20 cellular contexts compared by ENCODE assay signal in the genomic region with DNA sequence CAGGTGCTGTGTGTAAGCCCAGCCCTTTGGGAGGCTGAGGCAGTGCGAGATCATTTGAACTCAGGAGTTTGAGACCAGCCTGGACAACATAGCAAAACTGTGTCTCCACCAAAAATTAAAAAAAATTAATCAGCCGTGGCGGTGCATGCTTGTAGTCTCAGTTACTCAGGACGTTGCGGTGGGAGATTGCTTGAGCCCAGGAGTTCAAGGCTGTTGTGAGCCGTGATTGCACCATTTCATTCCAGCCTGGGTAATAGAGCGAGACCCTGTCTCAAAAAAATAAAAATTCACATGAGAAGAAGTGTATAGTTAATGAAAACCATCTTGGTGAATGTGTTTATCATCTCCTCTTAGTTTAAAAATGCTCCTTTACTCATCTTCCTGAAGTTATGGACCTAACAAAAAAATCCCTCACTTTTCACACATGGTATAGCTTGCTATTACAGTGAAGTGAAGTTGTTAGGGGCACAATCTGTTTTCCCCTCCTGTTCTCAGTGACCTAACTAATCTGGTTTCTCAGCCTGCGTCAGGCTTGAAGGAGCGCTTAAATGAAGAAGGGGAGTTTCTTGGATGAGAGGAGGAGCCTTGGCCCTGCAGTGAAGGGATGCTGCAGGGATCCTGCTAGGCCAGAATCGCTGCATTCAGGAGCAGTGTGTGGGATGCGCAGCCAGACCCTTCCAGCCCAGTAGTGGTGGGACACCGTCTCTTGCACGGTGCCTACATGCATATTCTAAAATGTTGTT. TPM values are rescaled to one million over a fixed set of nuclear protein-coding genes. Genes with fewer than 3 reads are reported as not detected.
A peak's percentile ranks its signal among the peaks of the same experiment; 100 is the strongest.
DNase-seq lines count a peak whose midpoint lies in the region; ATAC-seq and TF ChIP-seq lines count a peak whose summit lies in the region.
"Had no signal": no experiment of that assay in that cellular context is flagged by ENCODE, and none has a peak within 500 bp of the region (broad histone marks: within the 10 kb centered on the region; RNA-seq: fewer than 3 reads in every experiment).

No MANE protein-coding gene starts in this region.

- H3K9me3 ChIP-seq in endodermal cell (ENCODE audit: control insufficient read depth, low read length): no peaks in the 10 kb centered on the region
- H3K9me3 ChIP-seq in neutrophil: no peaks in the 10 kb centered on the region
- H3K9me3 ChIP-seq: A549, body of pancreas had no signal

- no peak for TF ChIP-seq CTCF in endodermal cell (conservative IDR thresholded peaks at IDR 0.05)
- no peak for TF ChIP-seq CTCF in neutrophil (IDR thresholded peaks at IDR 0.05)

- peak overlapping the region; percentile 28 for H3K27ac Mint-ChIP-seq in activated CD4-positive, alpha-beta memory T cell treated with anti-CD3 and anti-CD28 coated beads for 36 hours
- H3K27ac Mint-ChIP-seq in activated CD4-positive, alpha-beta memory T cell treated with anti-CD3 and anti-CD28 coated beads, Interleukin-2, amount 10 ng/mL, durations not matched to agents 7 days and 5 days: no peak overlapping the region
- H3K27ac Mint-ChIP-seq in endodermal cell: peak overlapping the region; percentile 26
- H3K27ac Mint-ChIP-seq: B cell had no signal

- no peaks in the 10 kb centered on the region for H3K9me3 Mint-ChIP-seq in activated CD4-positive, alpha-beta memory T cell treated with anti-CD3 and anti-CD28 coated beads for 36 hours
- H3K9me3 Mint-ChIP-seq in activated CD4-positive, alpha-beta memory T cell treated with anti-CD3 and anti-CD28 coated beads, Interleukin-2, amount 10 ng/mL, durations not matched to agents 7 days and 5 days: no peaks in the 10 kb centered on the region
- no peaks in the 10 kb centered on the region for H3K9me3 Mint-ChIP-seq in endodermal cell
- H3K9me3 Mint-ChIP-seq: IgD-negative memory B cell had no signal

- H3K27me3 ChIP-seq in endodermal cell (ENCODE audit: control insufficient read depth, insufficient read depth, low read length, poor library complexity, severe bottlenecking) (no peaks in the 10 kb centered on the region), neutrophil (no peaks in the 10 kb centered on the region)
- H3K27me3 ChIP-seq: body of pancreas had no signal

- no peak overlapping the region for H3K4me3 Mint-ChIP-seq in activated CD4-positive, alpha-beta memory T cell treated with anti-CD3 and anti-CD28 coated beads for 36 hours
- H3K4me3 Mint-ChIP-seq in activated CD4-positive, alpha-beta memory T cell treated with anti-CD3 and anti-CD28 coated beads, Interleukin-2, amount 10 ng/mL, durations not matched to agents 7 days and 5 days: no peak overlapping the region
- no peak overlapping the region for H3K4me3 Mint-ChIP-seq in endodermal cell
- H3K4me3 Mint-ChIP-seq: B cell, T-helper 17 cell had no signal

- ATAC-seq in HG02678 (IDR thresholded peaks at IDR 0.05; ENCODE audit: unreplicated experiment) (no peak), GM21515 (IDR thresholded peaks at IDR 0.05; ENCODE audit: unreplicated experiment) (no peak)
- ATAC-seq: A549, body of pancreas, right cardiac atrium, T-helper 17 cell had no signal

- 95 to 98% methylated on average over 10 to 13 of the region's 13 CpGs for WGBS in endodermal cell (ENCODE audit: insufficient coverage in 1 of 2, insufficient read length in 1 of 2), 2 experiments

- intact Hi-C loops in activated CD4-positive, alpha-beta memory T cell treated with anti-CD3 and anti-CD28 coated beads for 36 hours (cut with micrococcal nuclease): no loop called here

- H3K27me3 Mint-ChIP-seq in activated CD4-positive, alpha-beta memory T cell treated with anti-CD3 and anti-CD28 coated beads for 36 hours: no peaks in the 10 kb centered on the region
- no peaks in the 10 kb centered on the region for H3K27me3 Mint-ChIP-seq in activated CD4-positive, alpha-beta memory T cell treated with anti-CD3 and anti-CD28 coated beads, Interleukin-2, amount 10 ng/mL, durations not matched to agents 7 days and 5 days
- no peaks in the 10 kb centered on the region for H3K27me3 Mint-ChIP-seq in endodermal cell (ENCODE audit: insufficient read depth)
- H3K27me3 Mint-ChIP-seq: B cell, IgD-negative memory B cell, T-helper 17 cell had no signal

- peaks cover 70% of the 10 kb centered on the region for H3K4me1 Mint-ChIP-seq in activated CD4-positive, alpha-beta memory T cell treated with anti-CD3 and anti-CD28 coated beads for 36 hours (ENCODE audit: low read depth)
- H3K4me1 Mint-ChIP-seq in activated CD4-positive, alpha-beta memory T cell treated with anti-CD3 and anti-CD28 coated beads, Interleukin-2, amount 10 ng/mL, durations not matched to agents 7 days and 5 days: peaks cover 67% of the 10 kb centered on the region
- peaks cover 17% of the 10 kb centered on the region for H3K4me1 Mint-ChIP-seq in endodermal cell

- no peak overlapping the region for H3K9ac ChIP-seq in endodermal cell (ENCODE audit: extremely low read depth, low read length, poor library complexity, severe bottlenecking)

- POLR2A ChIA-PET in activated CD4-positive, alpha-beta memory T cell treated with anti-CD3 and anti-CD28 coated beads for 36 hours (lab: Charles Lee): no interaction called here
- POLR2A ChIA-PET in activated CD4-positive, alpha-beta memory T cell treated with anti-CD3 and anti-CD28 coated beads, Interleukin-2, amount 10 ng/mL, durations not matched to agents 7 days and 5 days (lab: Charles Lee): no interaction called here

- no peak for DNase-seq in activated CD4-positive, alpha-beta memory T cell treated with anti-CD3 and anti-CD28 coated beads for 36 hours
- DNase-seq in activated CD4-positive, alpha-beta memory T cell treated with anti-CD3 and anti-CD28 coated beads, Interleukin-2, amount 10 ng/mL, durations not matched to agents 7 days and 5 days: no peak
- DNase-seq in NCI-H524 treated with DMSO at 0.1 percent for 48 hours (lab: John Stamatoyannopoulos, UW) (peak; percentile 46), endodermal cell (no peak), T1000 (lab: John Stamatoyannopoulos, UW) (no peak)
- DNase-seq: activated CD8-positive, alpha-beta memory T cell treated with anti-CD3 and anti-CD28 coated beads for 24 hours; body of pancreas; effector CD4-positive, alpha-beta T cell; foreskin melanocyte; NCI-H1105; right cardiac atrium; substantia nigra; T-helper 17 cell had no signal

- H3K36me3 ChIP-seq in endodermal cell (ENCODE audit: control insufficient read depth, insufficient read depth, low read length) (peaks cover 19% of the 10 kb centered on the region), neutrophil (no peaks in the 10 kb centered on the region)

- CTCF ChIA-PET in activated CD4-positive, alpha-beta memory T cell treated with anti-CD3 and anti-CD28 coated beads for 36 hours (lab: Charles Lee): no interaction called here
- CTCF ChIA-PET in activated CD4-positive, alpha-beta memory T cell treated with anti-CD3 and anti-CD28 coated beads, Interleukin-2, amount 10 ng/mL, durations not matched to agents 7 days and 5 days (lab: Charles Lee): no interaction called here

- H3K4me3 ChIP-seq in endodermal cell (ENCODE audit: low read length): no peak overlapping the region
- no peak overlapping the region for H3K4me3 ChIP-seq in neutrophil (ENCODE audit: low read depth in 1 of 2, low read length in 1 of 2)
- H3K4me3 ChIP-seq: A549, body of pancreas had no signal

- H3K27ac ChIP-seq in endodermal cell (ENCODE audit: low read depth, low read length) (no peak overlapping the region), neutrophil (peak overlapping the region; percentile 12)
- H3K27ac ChIP-seq: A549, body of pancreas, VCaP had no signal

- H3K36me3 Mint-ChIP-seq in activated CD4-positive, alpha-beta memory T cell treated with anti-CD3 and anti-CD28 coated beads for 36 hours: peaks cover 29% of the 10 kb centered on the region
- H3K36me3 Mint-ChIP-seq in activated CD4-positive, alpha-beta memory T cell treated with anti-CD3 and anti-CD28 coated beads, Interleukin-2, amount 10 ng/mL, durations not matched to agents 7 days and 5 days (ENCODE audit: low read depth): peaks cover 15% of the 10 kb centered on the region
- H3K36me3 Mint-ChIP-seq in endodermal cell (ENCODE audit: low read depth): peaks cover 20% of the 10 kb centered on the region

- H3K4me1 ChIP-seq in endodermal cell (ENCODE audit: control insufficient read depth, insufficient read depth, low read length) (no peaks in the 10 kb centered on the region), neutrophil (ENCODE audit: control insufficient read depth in 1 of 2, insufficient read depth in 1 of 2, low read depth in 1 of 2, low read length in 1 of 2) (peaks cover 28 to 41% of the 10 kb centered on the region in 2 experiments)

RNA-seq across cellular contexts. Expression of a gene that starts 45.3 kb away (rescaled TPM):
- 10 to 100 TPM; 41.4 to 44.0 TPM for total RNA-seq in activated CD4-positive, alpha-beta memory T cell treated with anti-CD3 and anti-CD28 coated beads for 36 hours
- 10 to 100 TPM; 28.4 to 29.7 TPM for total RNA-seq in activated CD4-positive, alpha-beta memory T cell treated with anti-CD3 and anti-CD28 coated beads, Interleukin-2, amount 10 ng/mL, durations not matched to agents 7 days and 5 days
- total RNA-seq in endodermal cell: 10 to 100 TPM; 42.5 to 77.0 TPM
- polyA plus RNA-seq in endodermal cell (2013, experiment 1 of 2): 45.4 TPM
- 43.3 TPM for polyA plus RNA-seq in endodermal cell (2013, experiment 2 of 2)
